ENCODE assay signal across 19 cellular contexts in the genomic region with DNA sequence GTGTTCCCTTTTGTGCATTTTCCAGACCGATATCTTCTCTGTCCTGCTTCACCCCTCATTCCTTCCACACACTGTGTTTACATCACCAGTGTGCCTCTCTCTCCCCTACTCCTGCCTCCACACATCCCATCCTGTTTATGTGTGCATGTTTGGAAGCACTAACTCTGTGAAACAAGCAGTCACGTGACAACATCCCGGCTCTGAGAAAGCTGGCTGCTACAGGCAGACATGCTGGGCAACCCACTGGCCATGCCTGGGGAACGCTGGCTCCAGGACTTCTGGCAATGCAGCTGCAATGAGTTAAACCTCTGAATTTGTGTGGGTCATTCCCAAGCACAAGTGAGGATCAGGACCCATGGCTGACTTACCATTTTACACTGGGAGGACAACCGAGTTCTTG.
A peak's percentile ranks its signal among the peaks of the same experiment; 100 is the strongest.
DNase-seq lines count a peak whose midpoint lies in the region; ATAC-seq, FAIRE-seq and TF ChIP-seq lines count a peak whose summit lies in the region.
"Had no signal": no experiment of that assay in that cellular context is flagged by ENCODE, and none has a peak within 500 bp of the region (broad histone marks: within the 10 kb centered on the region; RNA-seq: fewer than 3 reads in every experiment).

No MANE protein-coding gene starts in this region.

- no peak overlapping the region for H3K27ac Mint-ChIP-seq in GM23338
- H3K27ac Mint-ChIP-seq: activated naive CD4-positive, alpha-beta T cell treated with anti-CD3 and anti-CD28 coated beads, Interleukin-2, amount 50 U/mL, for 72 hours; activated T-cell treated with anti-CD3 and anti-CD28 coated beads, Interleukin-2, amount 50 U/mL, for 72 hours; CD4-positive, alpha-beta T cell had no signal

- peaks cover 20% of the 10 kb centered on the region; the same call in 2 of the 3 replicates for H3K9me3 ChIP-seq in A549
- no peaks in the 10 kb centered on the region; the same call in 1 of the 2 replicates for H3K9me3 ChIP-seq in K562 (replicated peaks; ENCODE audit: control insufficient read depth, insufficient read depth, low read depth, low read length)
- H3K9me3 ChIP-seq: prostate gland had no signal

- in situ Hi-C loops in K562 (cut with MboI): no loop called here

- H3K4me1 Mint-ChIP-seq in GM23338: no peaks in the 10 kb centered on the region

- no peak overlapping the region for H3K4me3 ChIP-seq in A549
- H3K4me3 ChIP-seq in GM23338: no peak overlapping the region
- no peak overlapping the region for H3K4me3 ChIP-seq in K562
- H3K4me3 ChIP-seq: coronary artery, prostate gland, SK-N-MC had no signal

- no TSS peak for BruUV-seq in K562 (replicated peaks; lab: Mats Ljungman, UMichigan)

- TF ChIP-seq RAD21 in A549 (conservative IDR thresholded peaks at IDR 0.05 in 1 of 2, IDR thresholded peaks at IDR 0.05 in 1 of 2) (no peak), K562 (CRISPR knock-in tag; conservative IDR thresholded peaks at IDR 0.05 in 1 of 2, IDR thresholded peaks at IDR 0.05 in 1 of 2) (no peak)

- intact Hi-C loops in K562 (cut with micrococcal nuclease): no loop called here

- no peaks in the 10 kb centered on the region; the same call in 1 of the 2 replicates for H3K36me3 ChIP-seq in GM23338 (ENCODE audit: insufficient read depth)
- H3K36me3 ChIP-seq in K562 (ENCODE audit: control insufficient read depth, insufficient read depth, low read length): no peaks in the 10 kb centered on the region
- H3K36me3 ChIP-seq: prostate gland had no signal

- POLR2A ChIA-PET in A549 (lab: Yijun Ruan, JAX) (no interaction called here), K562 (lab: Yijun Ruan, JAX) (no interaction called here)

- no peaks in the 10 kb centered on the region for H3K27me3 Mint-ChIP-seq in GM23338 (ENCODE audit: insufficient read depth, low read depth, poor library complexity)
- H3K27me3 Mint-ChIP-seq: CD4-positive, alpha-beta T cell had no signal

- CTCF ChIA-PET in A549 (lab: Yijun Ruan, JAX): interaction anchor here (2.7 kb wide), 1 partner anchor 9 kb away, joined by 8 read pairs; no protein-coding TSS in a partner anchor
- CTCF ChIA-PET in K562 (lab: Yijun Ruan, JAX; ENCODE audit: low intra/inter-chr PET ratio): no interaction called here

- FAIRE-seq in A549 (lab: Jason Lieb, UNC) (no peak), K562 (lab: Jason Lieb, UNC) (no peak)
- FAIRE-seq: endometrium had no signal

- ATAC-seq in A549 (no peak), GM23338 (no peak), K562 (no peak), HG03045 (IDR thresholded peaks at IDR 0.05; ENCODE audit: unreplicated experiment) (no peak), HG03432 (IDR thresholded peaks at IDR 0.05; ENCODE audit: unreplicated experiment) (no peak)
- ATAC-seq: activated naive CD4-positive, alpha-beta T cell treated with anti-CD3 and anti-CD28 coated beads, Interleukin-2, amount 50 U/mL, for 72 hours; activated T-cell treated with anti-CD3 and anti-CD28 coated beads, Interleukin-2, amount 50 U/mL, for 72 hours; foreskin keratinocyte had no signal

- TF ChIP-seq CTCF in A549 (IDR thresholded peaks at IDR 0.05): no peak
- TF ChIP-seq CTCF in GM23338 (conservative IDR thresholded peaks at IDR 0.05; ENCODE audit: low read depth in 2 of 2): no peak
- no peak for TF ChIP-seq CTCF in K562 (IDR thresholded peaks at IDR 0.05 in 2 of 3, conservative IDR thresholded peaks at IDR 0.05 in 1 of 3; ENCODE audit: insufficient read depth in 2 of 3, low read depth in 1 of 3, low read length in 3 of 3)

- peak overlapping the region; percentile 47 for H2AFZ ChIP-seq in GM23338
- H2AFZ ChIP-seq in K562 (ENCODE audit: low read depth, low read length): no peak overlapping the region

- H3K4me1 ChIP-seq in A549 (no peaks in the 10 kb centered on the region), GM23338 (ENCODE audit: insufficient read depth) (no peaks in the 10 kb centered on the region), K562 (replicated peaks in 1 of 2; ENCODE audit: control insufficient read depth in 2 of 2, insufficient read depth in 2 of 2, low read length in 2 of 2) (no peaks in the 10 kb centered on the region)
- H3K4me1 ChIP-seq: foreskin keratinocyte, prostate gland had no signal

- no peak overlapping the region for H3K4me2 ChIP-seq in A549
- H3K4me2 ChIP-seq in GM23338: no peak overlapping the region
- no peak overlapping the region for H3K4me2 ChIP-seq in K562 (ENCODE audit: insufficient read depth, low read length)

- no peaks in the 10 kb centered on the region for H3K27me3 ChIP-seq in GM23338 (ENCODE audit: insufficient read depth)
- H3K27me3 ChIP-seq in K562 (ENCODE audit: control insufficient read depth in 2 of 2, insufficient read depth in 2 of 2, low read length in 2 of 2): peaks cover 10 to 21% of the 10 kb centered on the region in 2 experiments; a peak in 4 of 5 replicates

- no peaks in the 10 kb centered on the region for H3F3A ChIP-seq in GM23338 (replicated peaks; ENCODE audit: low read depth)

- peaks cover 7% of the 10 kb centered on the region; the same call in 2 of the 3 replicates for H3K36me3 Mint-ChIP-seq in GM23338 (ENCODE audit: low read depth)

- peaks cover 14% of the 10 kb centered on the region; the same call in 1 of the 2 replicates for H3K9me2 ChIP-seq in GM23338 (ENCODE audit: insufficient read depth)

- no peak overlapping the region for H3K27ac ChIP-seq in A549
- no peak overlapping the region for H3K27ac ChIP-seq in GM23338 (ENCODE audit: low read depth)
- H3K27ac ChIP-seq in K562 (ENCODE audit: extremely low read depth, low read depth, low read length): no peak overlapping the region
- H3K27ac ChIP-seq: coronary artery, foreskin keratinocyte, prostate gland, SK-N-MC had no signal

- H4K20me1 ChIP-seq in GM23338 (replicated peaks; ENCODE audit: insufficient read depth) (no peaks in the 10 kb centered on the region), K562 (replicated peaks; ENCODE audit: control insufficient read depth, insufficient read depth, low read length) (no peaks in the 10 kb centered on the region)

- no peak overlapping the region for H3K9ac ChIP-seq in K562 (ENCODE audit: insufficient read depth in 1 of 2, low read depth in 2 of 2, low read length in 2 of 2)

- TF ChIP-seq EP300 in A549 (IDR thresholded peaks at IDR 0.05) (no peak), K562 (IDR thresholded peaks at IDR 0.05; ENCODE audit: low read length) (no peak)

- H3K9me1 ChIP-seq in K562 (ENCODE audit: control insufficient read depth, insufficient read depth, low read length): no peaks in the 10 kb centered on the region

- no peak for DNase-seq in A549 (ENCODE audit: low read depth in 1 of 2, low spot score in 1 of 2)
- no peak for DNase-seq in GM23338 (ENCODE audit: low spot score)
- DNase-seq in K562 (ENCODE audit: extremely low read depth in 1 of 4, low spot score in 3 of 4): no peak
- peak in 28 of 51 donors; percentile 1 to 38 (median 12) for DNase-seq in hypothalamus (lab: John Stamatoyannopoulos, UW)
- DNase-seq in CD1c-positive myeloid dendritic cell (ENCODE audit: extremely low spot score): no peak
- no peak for DNase-seq in activated CD8-positive, alpha-beta memory T cell treated with anti-CD3 and anti-CD28 coated beads, Interleukin-2, amount 50 U/mL, for 48 hours
- DNase-seq: activated CD4-positive, CD25-positive, alpha-beta regulatory T cell; activated T-cell treated with anti-CD3 and anti-CD28 coated beads, Interleukin-2, amount 50 U/mL, for 72 hours; CD4-positive, alpha-beta T cell; foreskin keratinocyte; nephron progenitor cell; stimulated activated CD4-positive, alpha-beta T cell treated with anti-CD3 and anti-CD28 coated beads, Interleukin-4, amount 100 ng/mL, for 4 hours had no signal

- H3K4me3 Mint-ChIP-seq in GM23338: no peak overlapping the region
- H3K4me3 Mint-ChIP-seq: activated T-cell treated with anti-CD3 and anti-CD28 coated beads, Interleukin-2, amount 50 U/mL, for 72 hours; CD4-positive, alpha-beta T cell had no signal

- H3K9me3 Mint-ChIP-seq in GM23338: peaks cover 12% of the 10 kb centered on the region
- H3K9me3 Mint-ChIP-seq: CD4-positive, alpha-beta T cell had no signal

- H3K79me2 ChIP-seq in GM23338 (replicated peaks; ENCODE audit: insufficient read depth): no peaks in the 10 kb centered on the region
- H3K79me2 ChIP-seq in K562 (ENCODE audit: control insufficient read depth, insufficient read depth, low read length): no peaks in the 10 kb centered on the region

- no peak for TF ChIP-seq POLR2A in A549 (IDR thresholded peaks at IDR 0.05; ENCODE audit: low read length)
- TF ChIP-seq POLR2A in K562 (conservative IDR thresholded peaks at IDR 0.05): no peak

- WGBS in A549 (ENCODE audit: missing lambda C conversion rate): 33% methylated on average over 5 of the region's 5 CpGs
- 0% methylated on average over 5 of the region's 5 CpGs for WGBS in K562 (ENCODE audit: insufficient coverage, low coverage, missing lambda C conversion rate)

TF ChIP-seq in A549, 52 proteins besides CTCF, POLR2A, EP300 and RAD21 (continues in another document):
- TF ChIP-seq KDM5A (IDR thresholded peaks at IDR 0.05): no peak
- TF ChIP-seq, protein P1, sequence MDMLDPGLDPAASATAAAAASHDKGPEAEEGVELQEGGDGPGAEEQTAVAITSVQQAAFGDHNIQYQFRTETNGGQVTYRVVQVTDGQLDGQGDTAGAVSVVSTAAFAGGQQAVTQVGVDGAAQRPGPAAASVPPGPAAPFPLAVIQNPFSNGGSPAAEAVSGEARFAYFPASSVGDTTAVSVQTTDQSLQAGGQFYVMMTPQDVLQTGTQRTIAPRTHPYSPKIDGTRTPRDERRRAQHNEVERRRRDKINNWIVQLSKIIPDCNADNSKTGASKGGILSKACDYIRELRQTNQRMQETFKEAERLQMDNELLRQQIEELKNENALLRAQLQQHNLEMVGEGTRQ (IDR thresholded peaks at IDR 0.05): peak; percentile 59; the same call in 1 of the 2 replicates

TF ChIP-seq in GM23338, 12 proteins besides CTCF, POLR2A, EP300 and RAD21 (continues in another document):
- TF ChIP-seq JUNB (IDR thresholded peaks at IDR 0.05; ENCODE audit: unreplicated experiment) (no peak), ZNF114 (CRISPR knock-in tag; IDR thresholded peaks at IDR 0.05) (no peak)

TF ChIP-seq in K562, 482 proteins besides CTCF, POLR2A, EP300 and RAD21 (continues in another document):
- TF ChIP-seq, protein P2, sequence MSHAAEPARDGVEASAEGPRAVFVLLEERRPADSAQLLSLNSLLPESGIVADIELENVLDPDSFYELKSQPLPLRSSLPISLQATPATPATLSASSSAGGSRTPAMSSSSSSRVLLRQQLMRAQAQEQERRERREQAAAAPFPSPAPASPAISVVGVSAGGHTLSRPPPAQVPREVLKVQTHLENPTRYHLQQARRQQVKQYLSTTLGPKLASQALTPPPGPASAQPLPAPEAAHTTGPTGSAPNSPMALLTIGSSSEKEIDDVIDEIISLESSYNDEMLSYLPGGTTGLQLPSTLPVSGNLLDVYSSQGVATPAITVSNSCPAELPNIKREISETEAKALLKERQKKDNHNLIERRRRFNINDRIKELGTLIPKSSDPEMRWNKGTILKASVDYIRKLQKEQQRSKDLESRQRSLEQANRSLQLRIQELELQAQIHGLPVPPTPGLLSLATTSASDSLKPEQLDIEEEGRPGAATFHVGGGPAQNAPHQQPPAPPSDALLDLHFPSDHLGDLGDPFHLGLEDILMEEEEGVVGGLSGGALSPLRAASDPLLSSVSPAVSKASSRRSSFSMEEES (CRISPR knock-in tag; IDR thresholded peaks at IDR 0.05): peak; percentile 94
- no peak for TF ChIP-seq ZNF143 (CRISPR knock-in tag; IDR thresholded peaks at IDR 0.05)

Comparison
In these comparisons a context has a peak if more than half of its experiments do, and no peak if none do; other contexts are left out.
1. DNase-seq: peak in hypothalamus (28 of 51); none in A549 (0 of 2), GM23338 (single experiment), K562 (0 of 4), CD1c-positive myeloid dendritic cell (single experiment) and activated CD8-positive, alpha-beta memory T cell treated with anti-CD3 and anti-CD28 coated beads, Interleukin-2, amount 50 U/mL, for 48 hours (single experiment).